ENCODE assay signal across 9 cellular contexts in the genomic region with DNA sequence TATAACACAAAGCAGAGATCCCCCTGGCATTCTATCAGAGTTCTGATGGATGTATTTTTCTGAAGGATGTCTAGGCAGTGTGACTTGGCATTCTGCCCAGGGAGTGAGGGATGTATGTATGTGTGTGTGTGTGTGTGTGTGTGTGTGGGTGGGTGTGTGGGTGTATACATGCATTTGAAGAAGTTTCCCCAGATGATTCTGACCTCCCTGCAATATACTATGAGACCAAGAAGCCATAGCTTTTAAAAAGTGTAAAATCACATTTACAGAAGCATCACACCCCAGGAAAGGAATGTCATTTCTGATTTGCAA. TPM values are rescaled to one million over a fixed set of nuclear protein-coding genes. Genes with fewer than 3 reads are reported as not detected.
DNase-seq lines count a peak whose midpoint lies in the region; ATAC-seq and TF ChIP-seq lines count a peak whose summit lies in the region.
"Had no signal": no experiment of that assay in that cellular context is flagged by ENCODE, and none has a peak within 500 bp of the region (broad histone marks: within the 10 kb centered on the region; RNA-seq: fewer than 3 reads in every experiment).

No MANE protein-coding gene starts in this region.

- H3K4me3 ChIP-seq in lower lobe of right lung, result no peak overlapping the region

- peaks cover 3% of the 10 kb centered on the region for H3K4me1 Mint-ChIP-seq in nephron progenitor cell

- H3K36me3 Mint-ChIP-seq in nephron progenitor cell (ENCODE audit: low read depth), result no peaks in the 10 kb centered on the region

- H3K9me3 Mint-ChIP-seq in nephron progenitor cell, result peaks cover under 1% of the 10 kb centered on the region
- H3K9me3 Mint-ChIP-seq: T-helper 1 cell treated with Interleukin-12 subunit alpha and Interleukin-12 subunit beta and Interleukin-4 antibody, amounts not matched to agents 30 μg/mL and 1 μg/mL, for 36 hours had no signal

- DNase-seq in COR-L47 (lab: John Stamatoyannopoulos, UW), result peak; percentile 49
- DNase-seq in HK-2 (ENCODE audit: unreplicated experiment), result peak; percentile 44
- peak; percentile 10 to 14 for DNase-seq in activated CD4-positive, alpha-beta T cell treated with anti-CD3 and anti-CD28 coated beads, Interleukin-2, amount 50 U/mL, for 24 hours (ENCODE audit: low read depth in 1 of 2, low spot score in 1 of 2)
- DNase-seq in lower lobe of right lung, result no peak
- DNase-seq in effector CD4-positive, alpha-beta T cell, result no peak
- DNase-seq in nephron progenitor cell, result no peak

- no peak overlapping the region for H3K4me3 Mint-ChIP-seq in nephron progenitor cell
- H3K4me3 Mint-ChIP-seq: T-helper 1 cell treated with Interleukin-12 subunit alpha and Interleukin-12 subunit beta and Interleukin-4 antibody, amounts not matched to agents 30 μg/mL and 1 μg/mL, for 36 hours had no signal

- H3K4me1 ChIP-seq in lower lobe of right lung, result no peaks in the 10 kb centered on the region

- H3K27me3 Mint-ChIP-seq in nephron progenitor cell (ENCODE audit: low read depth, poor library complexity), result peaks cover 2% of the 10 kb centered on the region

- no peaks in the 10 kb centered on the region for H3K36me3 ChIP-seq in lower lobe of right lung

- no peak for TF ChIP-seq CTCF in lower lobe of right lung (IDR thresholded peaks at IDR 0.05)
- no peak for TF ChIP-seq CTCF in nephron progenitor cell (IDR thresholded peaks at IDR 0.05)

- peak; percentile 28 to 56 for ATAC-seq in lower lobe of right lung
- ATAC-seq in HG02938 (IDR thresholded peaks at IDR 0.05; ENCODE audit: unreplicated experiment), result no peak
- ATAC-seq in HG03045 (IDR thresholded peaks at IDR 0.05; ENCODE audit: unreplicated experiment), result no peak

- H3K9me3 ChIP-seq in lower lobe of right lung, result no peaks in the 10 kb centered on the region

- H3K27me3 ChIP-seq in lower lobe of right lung (ENCODE audit: low read depth), result no peaks in the 10 kb centered on the region

- intact Hi-C loops in lower lobe of right lung (cut with DNase I), result no loop called here

- H3K27ac ChIP-seq in lower lobe of right lung, result no peak overlapping the region

- no peak overlapping the region for H3K27ac Mint-ChIP-seq in nephron progenitor cell
- H3K27ac Mint-ChIP-seq: T-helper 1 cell treated with Interleukin-12 subunit alpha and Interleukin-12 subunit beta and Interleukin-4 antibody, amounts not matched to agents 30 μg/mL and 1 μg/mL, for 36 hours had no signal

RNA-seq across cellular contexts. Expression of a gene that starts 59.7 kb away (rescaled TPM):
- total RNA-seq in lower lobe of right lung, result 429 TPM

Comparison
In these comparisons a context has a peak if more than half of its experiments do, and no peak if none do; other contexts are left out.
1. DNase-seq: peak in COR-L47 (single experiment), HK-2 (single experiment) and activated CD4-positive, alpha-beta T cell treated with anti-CD3 and anti-CD28 coated beads, Interleukin-2, amount 50 U/mL, for 24 hours (2 of 2); none in lower lobe of right lung (single experiment), effector CD4-positive, alpha-beta T cell (single experiment) and nephron progenitor cell (single experiment).
2. ATAC-seq: peak in lower lobe of right lung (2 of 2); none in HG02938 (single experiment) and HG03045 (single experiment).